ENCODE assay signal across 9 cellular contexts in the genomic region with DNA sequence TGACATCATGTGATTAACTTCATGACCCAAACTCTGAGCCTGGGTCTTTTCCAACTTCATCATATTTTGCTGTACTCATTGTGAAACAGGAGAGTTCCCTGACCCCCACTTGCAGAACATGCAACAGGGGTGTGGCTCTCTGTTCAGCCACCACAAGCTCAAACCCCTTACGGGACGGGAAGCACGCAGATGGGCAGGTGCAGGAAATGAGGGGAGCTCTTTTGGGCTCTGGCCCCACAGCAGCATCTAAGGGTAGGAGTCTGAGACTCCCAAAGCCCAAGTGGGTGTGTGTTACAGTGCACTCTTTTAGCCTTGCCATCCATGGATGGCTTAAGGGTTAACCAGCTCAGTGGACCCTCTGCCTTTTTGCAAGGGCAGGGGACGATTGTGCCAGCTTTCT.
"Had no signal": no experiment of that assay in that cellular context is flagged by ENCODE, and none has a peak within 500 bp of the region (broad histone marks: within the 10 kb centered on the region; RNA-seq: fewer than 3 reads in every experiment).

No MANE protein-coding gene starts in this region.

- FAIRE-seq: HTR-8/SVneo, K562 had no signal

- H3K27ac Mint-ChIP-seq: GM23338, HFFc6 had no signal

- DNase-seq: H7, HFFc6, IMR-90, KG1 had no signal

- H3K9me3 Mint-ChIP-seq: GM23338 had no signal

- H2AFZ ChIP-seq: GM23338 had no signal

- H3K4me1 ChIP-seq: HAP-1 had no signal

- H3K4me1 Mint-ChIP-seq: GM23338 had no signal

- H3K4me3 ChIP-seq: GM23338, HAP-1, K562 had no signal

- ATAC-seq: GM23338, HCT116, K562 had no signal

- H3K4me3 Mint-ChIP-seq: GM23338, HFFc6 had no signal

- H3K36me3 ChIP-seq: HAP-1 had no signal

- H3K4me2 ChIP-seq: GM23338 had no signal

- H3K9me3 ChIP-seq: HAP-1 had no signal
